Comparison of ENCODE assay signal across 8 cellular contexts in genomic region chr12:46430340-46430948, GRCh38. TPM values are rescaled to one million over a fixed set of nuclear protein-coding genes. Genes with fewer than 3 reads are reported as not detected.
DNase-seq lines count a peak whose midpoint lies in the region; ATAC-seq, FAIRE-seq and TF ChIP-seq lines count a peak whose summit lies in the region.

No MANE protein-coding gene starts in this region.

- peaks cover 6% of the 10 kb centered on the region for H3K27me3 Mint-ChIP-seq in GM23338 (ENCODE audit: insufficient read depth, low read depth, poor library complexity)

- peaks cover 35% of the 10 kb centered on the region for H3K36me3 Mint-ChIP-seq in GM23338 (ENCODE audit: low read depth)

- H2AFZ ChIP-seq in GM23338 (no peak overlapping the region), fibroblast of lung (ENCODE audit: low read length) (no peak overlapping the region)

- H3K27ac ChIP-seq in GM23338 (ENCODE audit: low read depth), result peak overlapping the region; percentile 20; the same call in 1 of the 2 replicates
- H3K27ac ChIP-seq in fibroblast of lung (ENCODE audit: insufficient read depth, low read length), result peak overlapping the region; percentile 93
- H3K27ac ChIP-seq in testis, result no peak overlapping the region

- H3K4me1 ChIP-seq in GM23338 (ENCODE audit: insufficient read depth) (peaks cover 20% of the 10 kb centered on the region), fibroblast of lung (ENCODE audit: control insufficient read depth, extremely low read depth, insufficient read depth, low read length) (peaks cover 11% of the 10 kb centered on the region), testis (no peaks in the 10 kb centered on the region)

- WGBS in testis, 2 donors, result 72 to 74% methylated on average over 2 of the region's 2 CpGs

- H3K9me3 ChIP-seq in fibroblast of lung (ENCODE audit: control insufficient read depth, insufficient read depth, low read depth, low read length) (no peaks in the 10 kb centered on the region), testis (no peaks in the 10 kb centered on the region)

- TF ChIP-seq POLR2A in GM12892 (IDR thresholded peaks at IDR 0.05; ENCODE audit: low read depth, low read length) (no peak), testis (IDR thresholded peaks at IDR 0.05) (no peak)

- no peak overlapping the region for H3K9ac ChIP-seq in fibroblast of lung (ENCODE audit: insufficient read depth, low read length)

- no peak overlapping the region for H3K4me2 ChIP-seq in GM23338
- peak overlapping the region; percentile 21 for H3K4me2 ChIP-seq in fibroblast of lung (ENCODE audit: extremely low read depth, insufficient read depth, low read length)

- peaks cover 33% of the 10 kb centered on the region for H3K9me3 Mint-ChIP-seq in GM23338

- intact Hi-C loops in testis (cut with DNase I; ENCODE audit: low total_unique reads), result no loop called here

- H3F3A ChIP-seq in GM23338 (replicated peaks; ENCODE audit: low read depth), result 0 out of 2 replicates have a peak, but pooled peaks cover 2% of the 10 kb centered on the region

- peak overlapping the region; percentile 96 for H3K27ac Mint-ChIP-seq in GM23338

- TF ChIP-seq CTCF in AG10803 (conservative IDR thresholded peaks at IDR 0.05; ENCODE audit: low read length) (no peak), GM23338 (conservative IDR thresholded peaks at IDR 0.05; ENCODE audit: low read depth in 2 of 2) (no peak), fibroblast of lung (conservative IDR thresholded peaks at IDR 0.05 in 1 of 2, IDR thresholded peaks at IDR 0.05 in 1 of 2; ENCODE audit: low read depth in 1 of 2, low read length in 2 of 2) (no peak), testis (IDR thresholded peaks at IDR 0.05) (no peak)

- H3K4me3 Mint-ChIP-seq in GM23338, result no peak overlapping the region

- no peaks in the 10 kb centered on the region for H3K79me2 ChIP-seq in GM23338 (replicated peaks; ENCODE audit: insufficient read depth)
- no peaks in the 10 kb centered on the region for H3K79me2 ChIP-seq in fibroblast of lung (ENCODE audit: control insufficient read depth, insufficient read depth, low read length)

- H3K36me3 ChIP-seq in GM23338 (ENCODE audit: insufficient read depth) (peaks cover 8% of the 10 kb centered on the region), fibroblast of lung (ENCODE audit: control insufficient read depth, insufficient read depth, low read length) (no peaks in the 10 kb centered on the region), testis (ENCODE audit: low read depth, missing control alignments) (no peaks in the 10 kb centered on the region)

- H3K27me3 ChIP-seq in GM23338 (ENCODE audit: insufficient read depth) (no peaks in the 10 kb centered on the region), fibroblast of lung (ENCODE audit: control insufficient read depth, insufficient read depth, low read length) (no peaks in the 10 kb centered on the region), testis (no peaks in the 10 kb centered on the region)

- no peak; the same call in 2 of the 3 replicates for ATAC-seq in GM23338
- ATAC-seq in SK-N-SH treated with all-trans-retinoic acid at 6 μM for 48 hours, result peak; percentile 54
- ATAC-seq in HG03457 (IDR thresholded peaks at IDR 0.05; ENCODE audit: unreplicated experiment), result no peak

- 0 out of 2 replicates have a peak, but pooled peaks cover 4% of the 10 kb centered on the region for H3K9me2 ChIP-seq in GM23338 (ENCODE audit: insufficient read depth)

- H4K20me1 ChIP-seq in GM23338 (replicated peaks; ENCODE audit: insufficient read depth) (no peaks in the 10 kb centered on the region), fibroblast of lung (ENCODE audit: control insufficient read depth, extremely low read depth, insufficient read depth, low read length) (no peaks in the 10 kb centered on the region)

- peaks cover 37% of the 10 kb centered on the region for H3K4me1 Mint-ChIP-seq in GM23338

- H3K4me3 ChIP-seq in AG10803 (ENCODE audit: low read length) (no peak overlapping the region), GM23338 (no peak overlapping the region), fibroblast of lung (replicated peaks in 1 of 4; ENCODE audit: control extremely low read depth in 1 of 4, insufficient read depth in 1 of 4, low read depth in 3 of 4, low read length in 4 of 4) (no peak overlapping the region), testis (no peak overlapping the region)

- no peak for FAIRE-seq in GM12892 (lab: Jason Lieb, UNC)

- peak; percentile 78 for DNase-seq in AG10803 (ENCODE audit: low read depth)
- peak; percentile 47 for DNase-seq in GM23338 (ENCODE audit: low spot score)
- DNase-seq in fibroblast of lung (ENCODE audit: low read depth in 2 of 2), result peak; percentile 82 to 90
- peak; percentile 96 for DNase-seq in pulmonary artery endothelial cell (ENCODE audit: low read depth, low spot score)
- no peak for DNase-seq in GM12892 (ENCODE audit: insufficient read length)
- no peak for DNase-seq in testis

TF ChIP-seq in SK-N-SH treated with all-trans-retinoic acid at 6 μM for 48 hours, 23 proteins besides CTCF, POLR2A, EP300 and RAD21:
- TF ChIP-seq ZNF565 (CRISPR knock-in tag; conservative IDR thresholded peaks at IDR 0.05; ENCODE audit: low read depth), result no peak
- TF ChIP-seq ISL1 (CRISPR knock-in tag; IDR thresholded peaks at IDR 0.05), result peak; percentile 52
- TF ChIP-seq ZFP3 (CRISPR knock-in tag; IDR thresholded peaks at IDR 0.05), result peak; percentile 57; the same call in 1 of the 2 replicates
- TF ChIP-seq TOX (CRISPR knock-in tag; IDR thresholded peaks at IDR 0.05; ENCODE audit: borderline replicate concordance), result peak; percentile 24; the same call in 1 of the 2 replicates
- TF ChIP-seq ZC3H10 (CRISPR knock-in tag; IDR thresholded peaks at IDR 0.05), result 0 out of 2 replicates have a peak, but pooled peaks have one; percentile 71
- TF ChIP-seq ZFP30 (CRISPR knock-in tag; IDR thresholded peaks at IDR 0.05), result no peak

RNA-seq across cellular contexts. Expression of gene SLC38A2, which starts 57.9 kb away (rescaled TPM):
- total RNA-seq in GM23338 (2014; rRNA removed; shearing (Covaris generic)), result 665 and 718 TPM in 2 replicates
- polyA plus RNA-seq in GM23338 (2016; fragmentation: Nextera tagmentation; extraction: Ambion mirVana), result 168 and 181 TPM in 2 replicates
- 883 and 1,357 TPM in 2 replicates for total RNA-seq in fibroblast of lung
- 644 and 940 TPM in 2 replicates for polyA plus RNA-seq in fibroblast of lung
- polyA plus RNA-seq in fibroblast of lung (2012), result 373 and 531 TPM in 2 replicates
- polyA minus RNA-seq in fibroblast of lung (ENCODE audit: low replicate concordance), result 337 and 510 TPM in 2 replicates
- 423 and 674 TPM in 2 replicates for total RNA-seq in pulmonary artery endothelial cell
- polyA plus RNA-seq in GM12892 (2012; ENCODE audit: missing spikeins), result 47.2 TPM
- 100 to 1,000 TPM; 151 to 220 TPM for total RNA-seq in testis
- 56.4 TPM for polyA plus RNA-seq in testis (ENCODE audit: insufficient read depth, low read depth, low replicate concordance)

Comparison
In these comparisons a context has a peak if more than half of its experiments do, and no peak if none do; other contexts are left out.
1. DNase-seq: peak in AG10803 (single experiment), GM23338 (single experiment), fibroblast of lung (2 of 2) and pulmonary artery endothelial cell (single experiment); none in GM12892 (single experiment) and testis (single experiment).
2. H3K27ac ChIP-seq: peak in GM23338 (single experiment) and fibroblast of lung (single experiment); none in testis (0 of 2).